In genomic region chr3:55675478-55675877, GRCh38 we compare ENCODE assay signal across 11 cellular contexts.
DNase-seq lines count a peak whose midpoint lies in the region; ATAC-seq lines count a peak whose summit lies in the region.
"Had no signal": no experiment of that assay in that cellular context is flagged by ENCODE, and none has a peak within 500 bp of the region (broad histone marks: within the 10 kb centered on the region; RNA-seq: fewer than 3 reads in every experiment).

No MANE protein-coding gene starts in this region.

- ATAC-seq in GM21723 (IDR thresholded peaks at IDR 0.05; ENCODE audit: unreplicated experiment): peak; percentile 99
- ATAC-seq in HG03175 (IDR thresholded peaks at IDR 0.05; ENCODE audit: unreplicated experiment): peak; percentile 98
- ATAC-seq in activated CD4-positive, CD25-positive, alpha-beta regulatory T cell treated with anti-CD3 and anti-CD28 coated beads, Interleukin-2, amount 50 U/mL, for 24 hours: no peak
- ATAC-seq: WTC11 had no signal

- DNase-seq in stimulated activated CD4-positive, alpha-beta T cell treated with anti-CD3 and anti-CD28 coated beads, Interleukin-1b, Interleukin-23, amount 100 ng/mL, for 48 hours: peak; percentile 5
- no peak for DNase-seq in stimulated activated CD4-positive, alpha-beta T cell treated with anti-CD3 and anti-CD28 coated beads, Interleukin-4, amount 100 ng/mL, for 4 hours
- DNase-seq in SKM-1 treated with dmso at 0.1 percent for 144 hours (lab: John Stamatoyannopoulos, UW; ENCODE audit: unreplicated experiment) (no peak), hypothalamus (lab: John Stamatoyannopoulos, UW) (no peak)
- DNase-seq in activated T-cell treated with anti-CD3 and anti-CD28 coated beads, Interleukin-2, amount 50 U/mL, for 48 hours: no peak
- DNase-seq: NCI-H2081, stomach had no signal

Comparison
In these comparisons a context has a peak if more than half of its experiments do, and no peak if none do; other contexts are left out.
1. ATAC-seq: peak in GM21723 (single experiment) and HG03175 (single experiment); none in activated CD4-positive, CD25-positive, alpha-beta regulatory T cell treated with anti-CD3 and anti-CD28 coated beads, Interleukin-2, amount 50 U/mL, for 24 hours (0 of 2).